In the genomic region with DNA sequence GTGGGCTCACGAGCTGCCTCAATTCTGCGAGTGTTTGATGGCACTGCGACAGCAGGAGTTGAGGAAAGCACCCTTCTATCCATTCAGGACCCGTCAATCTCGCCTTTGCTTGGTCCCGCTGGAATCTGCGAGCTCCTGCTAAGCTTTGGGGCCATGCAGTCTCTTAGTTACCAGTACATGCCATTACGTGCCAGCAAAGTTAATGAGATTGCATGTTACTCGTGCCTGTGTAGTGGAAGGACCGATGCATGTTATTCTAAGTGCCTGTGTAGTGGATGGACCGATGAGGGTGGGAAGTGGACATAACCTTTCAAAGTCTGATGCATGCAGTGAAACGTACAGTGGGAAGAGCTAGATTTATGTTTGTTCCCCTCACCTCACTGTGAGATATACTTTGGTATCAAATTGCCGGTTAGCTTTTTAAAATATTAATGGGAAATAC, we compare ENCODE assay signal across 8 cellular contexts. TPM values are rescaled to one million over a fixed set of nuclear protein-coding genes. Genes with fewer than 3 reads are reported as not detected.
DNase-seq lines count a peak whose midpoint lies in the region; ATAC-seq and TF ChIP-seq lines count a peak whose summit lies in the region.

No MANE protein-coding gene starts in this region.

- CTCF ChIA-PET in SK-N-SH (lab: Yijun Ruan, JAX): interaction anchor here (0.8 to 2.4 kb wide), 4 partner anchors 18 to 268 kb away, joined by 3 to 9 read pairs (median 4); no protein-coding TSS in a partner anchor

- intact Hi-C loops in natural killer cell (cut with micrococcal nuclease): loop anchor here (1.0 to 2.0 kb wide), 2 partner anchors 85 to 1437 kb away; partner anchors contain the start of genes FBXW7 and LRBA

- no peak for TF ChIP-seq EP300 in SK-N-SH (IDR thresholded peaks at IDR 0.05; ENCODE audit: borderline replicate concordance in 1 of 2, low read depth in 1 of 2, low read length in 1 of 2)

- DNase-seq in AG09309 (ENCODE audit: low read depth) (no peak), SK-N-SH (peak; percentile 37), natural killer cell (no peak), NOMO-1 treated with dmso at 0.1 percent for 144 hours (lab: John Stamatoyannopoulos, UW; ENCODE audit: unreplicated experiment) (no peak), NCI-H128 (lab: John Stamatoyannopoulos, UW; ENCODE audit: unreplicated experiment) (no peak), foreskin melanocyte (no peak)

- H3K9me3 ChIP-seq in SK-N-SH: no peaks in the 10 kb centered on the region
- no peaks in the 10 kb centered on the region for H3K9me3 ChIP-seq in esophagus (ENCODE audit: control insufficient read depth in 2 of 2, insufficient read depth in 1 of 2, low read depth in 1 of 2, low read length in 1 of 2)

- H3K4me3 ChIP-seq in AG09309 (ENCODE audit: control insufficient read depth, low read depth, low read length) (peak overlapping the region; percentile 98), SK-N-SH (ENCODE audit: low read depth in 2 of 2, low read length in 1 of 2) (peak overlapping the region; percentile 83 to 84), esophagus (ENCODE audit: low read depth in 1 of 2, low read length in 2 of 2) (peak overlapping the region; percentile 65 to 89)

- POLR2A ChIA-PET in SK-N-SH (lab: Yijun Ruan, JAX): interaction anchor here (1.2 kb wide), 1 partner anchor 224 kb away, joined by 3 read pairs; no protein-coding TSS in a partner anchor

- no peak for TF ChIP-seq RAD21 in SK-N-SH (IDR thresholded peaks at IDR 0.05; ENCODE audit: low read length)

- H3K9me3 Mint-ChIP-seq in natural killer cell: no peaks in the 10 kb centered on the region

- H3K36me3 Mint-ChIP-seq in natural killer cell: peaks cover 10% of the 10 kb centered on the region

- peaks cover 7 to 10% of the 10 kb centered on the region in 2 experiments; a peak in 2 of 4 replicates for H3K4me1 ChIP-seq in SK-N-SH (ENCODE audit: control insufficient read depth in 1 of 2, insufficient read depth in 2 of 2, low read depth in 1 of 2, low read length in 1 of 2)
- no peaks in the 10 kb centered on the region for H3K4me1 ChIP-seq in esophagus (ENCODE audit: control insufficient read depth in 2 of 2, insufficient read depth in 2 of 2, low read length in 1 of 2)

- H4K20me1 ChIP-seq in SK-N-SH (ENCODE audit: insufficient read depth): peaks cover 45% of the 10 kb centered on the region

- peaks cover 30 to 38% of the 10 kb centered on the region in 2 donors for H3K4me1 Mint-ChIP-seq in natural killer cell

- peaks cover 31% of the 10 kb centered on the region for H3F3A ChIP-seq in SK-N-SH (replicated peaks; ENCODE audit: insufficient read depth)

- H3K36me3 ChIP-seq in SK-N-SH (replicated peaks in 1 of 2; ENCODE audit: control insufficient read depth in 1 of 2, insufficient read depth in 2 of 2, low read length in 1 of 2) (peaks cover 42 to 44% of the 10 kb centered on the region in 2 experiments), esophagus (ENCODE audit: control insufficient read depth in 2 of 2, insufficient read depth in 2 of 2, low read length in 1 of 2) (peaks cover 0 to 4% of the 10 kb centered on the region in 2 donors)

- H3K27ac ChIP-seq in SK-N-SH (ENCODE audit: low read depth in 2 of 2, low read length in 1 of 2): peak overlapping the region; percentile 70 to 80
- peak overlapping the region; percentile 85 to 95 for H3K27ac ChIP-seq in esophagus (ENCODE audit: low read depth in 2 of 2, low read length in 1 of 2)

- peak overlapping the region; percentile 82 for H3K4me2 ChIP-seq in SK-N-SH

- H3K27me3 ChIP-seq in SK-N-SH (ENCODE audit: insufficient read depth): no peaks in the 10 kb centered on the region
- H3K27me3 ChIP-seq in esophagus (ENCODE audit: control insufficient read depth in 1 of 2, insufficient read depth in 2 of 2, low read length in 2 of 2): no peaks in the 10 kb centered on the region

- ATAC-seq in GM19438 (IDR thresholded peaks at IDR 0.05; ENCODE audit: low read depth, unreplicated experiment) (peak; percentile 2), natural killer cell (no peak)

- no peak for TF ChIP-seq CTCF in AG09309 (IDR thresholded peaks at IDR 0.05; ENCODE audit: control insufficient read depth, insufficient read depth, low read depth, low read length, missing control alignments)
- TF ChIP-seq CTCF in SK-N-SH (IDR thresholded peaks at IDR 0.05): no peak
- TF ChIP-seq CTCF in natural killer cell (IDR thresholded peaks at IDR 0.05): no peak

- H3K9me2 ChIP-seq in SK-N-SH: no peaks in the 10 kb centered on the region

- WGBS in SK-N-SH (ENCODE audit: low lambda C conversion rate): under 1% methylated on average over 3 of the region's 13 CpGs
- 0 to 1% methylated on average over 13 of the region's 13 CpGs for WGBS in esophagus, 2 donors

- peak overlapping the region; percentile 94 to 95 for H3K27ac Mint-ChIP-seq in natural killer cell

- H3K4me3 Mint-ChIP-seq in natural killer cell: peak overlapping the region; percentile 97

- peaks cover 8 to 10% of the 10 kb centered on the region in 2 donors for H3K27me3 Mint-ChIP-seq in natural killer cell (ENCODE audit: low read depth in 2 of 2)

- peaks cover 50% of the 10 kb centered on the region for H3K79me2 ChIP-seq in SK-N-SH (ENCODE audit: insufficient read depth)

- peak overlapping the region; percentile 97 for H3K9ac ChIP-seq in SK-N-SH

- peak overlapping the region; percentile 67; the same call in 1 of the 2 replicates for H2AFZ ChIP-seq in SK-N-SH (ENCODE audit: low read depth)

TF ChIP-seq in SK-N-SH, 30 proteins besides CTCF, POLR2A, EP300 and RAD21:
- TF ChIP-seq FOSL2 (IDR thresholded peaks at IDR 0.05; ENCODE audit: borderline replicate concordance, low read depth) (no peak), MAX (IDR thresholded peaks at IDR 0.05; ENCODE audit: low read depth) (no peak), EZH2phosphoT487 (IDR thresholded peaks at IDR 0.05; ENCODE audit: borderline replicate concordance, low read depth) (no peak), REST (IDR thresholded peaks at IDR 0.05; ENCODE audit: low read depth, low read length) (no peak), MXI1 (IDR thresholded peaks at IDR 0.05; ENCODE audit: low read depth, low read length) (no peak), ELF1 (IDR thresholded peaks at IDR 0.05) (no peak), TEAD4 (IDR thresholded peaks at IDR 0.05; ENCODE audit: borderline replicate concordance, insufficient read depth) (no peak), GABPA (IDR thresholded peaks at IDR 0.05; ENCODE audit: low read depth) (no peak), FOXJ3 (CRISPR knock-in tag; IDR thresholded peaks at IDR 0.05) (no peak), SIN3A (IDR thresholded peaks at IDR 0.05; ENCODE audit: borderline replicate concordance, low read depth, low read length) (no peak), FOXM1 (IDR thresholded peaks at IDR 0.05; ENCODE audit: low read depth) (no peak), RFX5 (IDR thresholded peaks at IDR 0.05; ENCODE audit: low read length) (no peak), YY1 (IDR thresholded peaks at IDR 0.05; ENCODE audit: low read depth) (no peak)
- TF ChIP-seq, protein P1, sequence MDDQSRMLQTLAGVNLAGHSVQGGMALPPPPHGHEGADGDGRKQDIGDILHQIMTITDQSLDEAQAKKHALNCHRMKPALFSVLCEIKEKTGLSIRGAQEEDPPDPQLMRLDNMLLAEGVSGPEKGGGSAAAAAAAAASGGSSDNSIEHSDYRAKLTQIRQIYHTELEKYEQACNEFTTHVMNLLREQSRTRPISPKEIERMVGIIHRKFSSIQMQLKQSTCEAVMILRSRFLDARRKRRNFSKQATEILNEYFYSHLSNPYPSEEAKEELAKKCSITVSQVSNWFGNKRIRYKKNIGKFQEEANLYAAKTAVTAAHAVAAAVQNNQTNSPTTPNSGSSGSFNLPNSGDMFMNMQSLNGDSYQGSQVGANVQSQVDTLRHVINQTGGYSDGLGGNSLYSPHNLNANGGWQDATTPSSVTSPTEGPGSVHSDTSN (IDR thresholded peaks at IDR 0.05): no peak
- TF ChIP-seq, protein P2, sequence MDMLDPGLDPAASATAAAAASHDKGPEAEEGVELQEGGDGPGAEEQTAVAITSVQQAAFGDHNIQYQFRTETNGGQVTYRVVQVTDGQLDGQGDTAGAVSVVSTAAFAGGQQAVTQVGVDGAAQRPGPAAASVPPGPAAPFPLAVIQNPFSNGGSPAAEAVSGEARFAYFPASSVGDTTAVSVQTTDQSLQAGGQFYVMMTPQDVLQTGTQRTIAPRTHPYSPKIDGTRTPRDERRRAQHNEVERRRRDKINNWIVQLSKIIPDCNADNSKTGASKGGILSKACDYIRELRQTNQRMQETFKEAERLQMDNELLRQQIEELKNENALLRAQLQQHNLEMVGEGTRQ (IDR thresholded peaks at IDR 0.05; ENCODE audit: borderline replicate concordance, low read depth, low read length): no peak

RNA-seq across cellular contexts. Expression of gene RPS3A, which starts 0.6 kb away (rescaled TPM):
- 2,161 and 2,650 TPM in 2 replicates for polyA plus RNA-seq in SK-N-SH (2012; rRNA removed)
- polyA plus RNA-seq in SK-N-SH (2012; cell fraction: cytosol; rRNA removed): 3,674 and 5,275 TPM in 2 replicates
- polyA plus RNA-seq in SK-N-SH (2012; cell fraction: nucleus; rRNA removed): 478 and 580 TPM in 2 replicates
- 1,000 to 10,000 TPM; 1,995 to 2,736 TPM for polyA plus RNA-seq in esophagus
- total RNA-seq in natural killer cell: 1,000 to 10,000 TPM; 1,074 to 1,354 (median 1,315) TPM
